In the genomic region with DNA sequence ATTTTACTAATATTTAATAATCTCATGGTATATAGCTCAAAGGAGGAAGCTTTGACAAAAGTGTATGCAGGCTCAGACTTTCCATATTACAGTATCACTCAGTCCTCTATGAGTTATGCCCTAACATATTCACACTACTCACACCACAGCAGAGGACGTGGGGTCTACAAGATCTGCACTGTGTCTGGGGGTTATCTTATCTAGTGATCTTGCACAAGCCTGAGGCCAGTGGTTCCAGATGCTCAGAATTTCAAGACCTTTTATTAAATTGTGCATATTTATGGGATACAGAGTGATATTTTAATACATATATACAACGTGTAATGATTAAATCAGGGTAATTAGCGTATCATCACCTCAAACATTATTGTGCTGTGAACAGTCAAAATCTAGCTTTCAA, we compare ENCODE assay signal across 28 cellular contexts.
"Had no signal": no experiment of that assay in that cellular context is flagged by ENCODE, and none has a peak within 500 bp of the region (broad histone marks: within the 10 kb centered on the region; RNA-seq: fewer than 3 reads in every experiment).

No MANE protein-coding gene starts in this region.

- H3K4me1 Mint-ChIP-seq: stimulated activated effector memory CD8-positive, alpha-beta T cell treated with anti-CD3 and anti-CD28 coated beads, Interleukin-12 subunit alpha, Interleukin-12 subunit beta, amount 100 ng/mL, for 72 hours; stimulated activated memory B cell treated with anti-CD40 and anti-IgM and Interleukin-4, amounts not matched to agents 10 μg/mL and 1 μg/mL and 100 μg/mL, for 72 hours; stimulated activated naive B cell treated with anti-CD40 and anti-IgM and Interleukin-4, amounts not matched to agents 10 μg/mL and 1 μg/mL and 100 μg/mL, for 72 hours; stimulated activated naive CD8-positive, alpha-beta T cell treated with anti-CD3 and anti-CD28 coated beads, Interleukin-15, amount 100 ng/mL, for 72 hours had no signal

- H3K4me3 ChIP-seq: stomach, suprapubic skin, testis, thoracic aorta, thyroid gland, tibial artery, tibial nerve, transverse colon, upper lobe of left lung, upper lobe of right lung, uterus, vagina had no signal

- H3K9me3 Mint-ChIP-seq: stimulated activated naive CD8-positive, alpha-beta T cell treated with anti-CD3 and anti-CD28 coated beads, Interleukin-15, amount 100 ng/mL, for 72 hours; type B pancreatic cell had no signal

- H3K27me3 Mint-ChIP-seq: stimulated activated memory B cell treated with anti-CD40 and anti-IgM and Interleukin-4, amounts not matched to agents 10 μg/mL and 1 μg/mL and 100 μg/mL, for 72 hours; stimulated activated naive B cell treated with anti-CD40 and anti-IgM and Interleukin-4, amounts not matched to agents 10 μg/mL and 1 μg/mL and 100 μg/mL, for 72 hours; stimulated activated naive CD8-positive, alpha-beta T cell treated with anti-CD3 and anti-CD28 coated beads, Interleukin-15, amount 100 ng/mL, for 72 hours; stimulated activated naive CD8-positive, alpha-beta T cell treated with anti-CD3 and anti-CD28 coated beads, Interleukin-15, Interleukin-2, amounts not matched to agents 100 ng/mL and 50 ng/mL, for 24 hours had no signal

- H3K4me3 Mint-ChIP-seq: stimulated activated effector memory CD8-positive, alpha-beta T cell treated with anti-CD3 and anti-CD28 coated beads, Interleukin-12 subunit alpha, Interleukin-12 subunit beta, amount 100 ng/mL, for 72 hours; stimulated activated memory B cell treated with anti-CD40 and anti-IgM and Interleukin-4, amounts not matched to agents 10 μg/mL and 1 μg/mL and 100 μg/mL, for 72 hours; stimulated activated naive B cell treated with anti-CD40 and anti-IgM and Interleukin-4, amounts not matched to agents 10 μg/mL and 1 μg/mL and 100 μg/mL, for 72 hours; stimulated activated naive CD8-positive, alpha-beta T cell treated with anti-CD3 and anti-CD28 coated beads, Interleukin-15, amount 100 ng/mL, for 72 hours; stimulated activated naive CD8-positive, alpha-beta T cell treated with anti-CD3 and anti-CD28 coated beads, Interleukin-15, Interleukin-2, amounts not matched to agents 100 ng/mL and 50 ng/mL, for 24 hours; type B pancreatic cell had no signal

- H3K36me3 ChIP-seq: stomach, suprapubic skin, thoracic aorta, thyroid gland, tibial artery, tibial nerve, transverse colon, upper lobe of left lung, upper lobe of right lung, uterus, vagina had no signal

- H3K27ac ChIP-seq: stomach, suprapubic skin, testis, thoracic aorta, thyroid gland, tibial artery, tibial nerve, transverse colon, upper lobe of left lung, upper lobe of right lung, uterus, vagina had no signal

- ATAC-seq: stimulated activated effector memory CD8-positive, alpha-beta T cell treated with anti-CD3 and anti-CD28 coated beads, Interleukin-12 subunit alpha, Interleukin-12 subunit beta, amount 100 ng/mL, for 72 hours; stimulated activated memory B cell treated with anti-CD40 and anti-IgM and Interleukin-4, amounts not matched to agents 10 μg/mL and 1 μg/mL and 100 μg/mL, for 72 hours; stimulated activated naive B cell treated with anti-CD40 and anti-IgM and Interleukin-4, amounts not matched to agents 10 μg/mL and 1 μg/mL and 100 μg/mL, for 72 hours; stimulated activated naive CD8-positive, alpha-beta T cell treated with anti-CD3 and anti-CD28 coated beads, Interleukin-15, amount 100 ng/mL, for 72 hours; stimulated activated naive CD8-positive, alpha-beta T cell treated with anti-CD3 and anti-CD28 coated beads, Interleukin-15, Interleukin-2, amounts not matched to agents 100 U/mL and 50 U/mL, for 24 hours; upper lobe of right lung had no signal

- DNase-seq: stimulated activated CD4-positive, alpha-beta T cell treated with anti-CD3 and anti-CD28 coated beads, Interleukin-2, amount 100 ng/mL, for 48 hours; stimulated activated CD4-positive, alpha-beta T cell treated with anti-CD3 and anti-CD28 coated beads, Interleukin-4, amount 100 ng/mL, for 1 hour; stimulated activated CD4-positive, alpha-beta T cell treated with anti-CD3 and anti-CD28 coated beads, Interleukin-4, amount 100 ng/mL, for 24 hours; stimulated activated CD4-positive, alpha-beta T cell treated with anti-CD3 and anti-CD28 coated beads, Interleukin-4, amount 100 ng/mL, for 4 hours; stimulated activated CD8-positive, alpha-beta memory T cell treated with anti-CD3 and anti-CD28 coated beads, Interleukin-4, amount 100 ng/mL, for 48 hours; stimulated activated naive B cell treated with anti-CD40 and anti-IgM and Interleukin-4, amounts not matched to agents 10 μg/mL and 1 μg/mL and 100 μg/mL, for 72 hours; stimulated activated naive CD4-positive, alpha-beta T cell; stimulated activated naive CD4-positive, alpha-beta T cell treated with Interleukin-2 at 50 U/mL for 16 hours; stimulated activated naive CD8-positive, alpha-beta T cell treated with anti-CD3 and anti-CD28 coated beads, Interleukin-15, amount 100 ng/mL, for 72 hours; stimulated activated naive CD8-positive, alpha-beta T cell treated with anti-CD3 and anti-CD28 coated beads, Interleukin-15, Interleukin-2, amounts not matched to agents 100 U/mL and 50 U/mL, for 24 hours; stomach; substantia nigra; testis; thyroid gland; tibial artery; transverse colon; trophoblast cell; upper lobe of left lung; upper lobe of right lung; uterus had no signal

- H3K9me3 ChIP-seq: stomach, suprapubic skin, testis, thoracic aorta, thyroid gland, tibial artery, tibial nerve, transverse colon, upper lobe of left lung, upper lobe of right lung, uterus, vagina had no signal

- H3K36me3 Mint-ChIP-seq: stimulated activated effector memory CD8-positive, alpha-beta T cell treated with anti-CD3 and anti-CD28 coated beads, Interleukin-12 subunit alpha, Interleukin-12 subunit beta, amount 100 ng/mL, for 72 hours; stimulated activated memory B cell treated with anti-CD40 and anti-IgM and Interleukin-4, amounts not matched to agents 10 μg/mL and 1 μg/mL and 100 μg/mL, for 72 hours; stimulated activated naive B cell treated with anti-CD40 and anti-IgM and Interleukin-4, amounts not matched to agents 10 μg/mL and 1 μg/mL and 100 μg/mL, for 72 hours; type B pancreatic cell had no signal

- H3K27ac Mint-ChIP-seq: stimulated activated effector memory CD8-positive, alpha-beta T cell treated with anti-CD3 and anti-CD28 coated beads, Interleukin-12 subunit alpha, Interleukin-12 subunit beta, amount 100 ng/mL, for 72 hours; stimulated activated memory B cell treated with anti-CD40 and anti-IgM and Interleukin-4, amounts not matched to agents 10 μg/mL and 1 μg/mL and 100 μg/mL, for 72 hours; stimulated activated naive B cell treated with anti-CD40 and anti-IgM and Interleukin-4, amounts not matched to agents 10 μg/mL and 1 μg/mL and 100 μg/mL, for 72 hours; stimulated activated naive CD8-positive, alpha-beta T cell treated with anti-CD3 and anti-CD28 coated beads, Interleukin-15, amount 100 ng/mL, for 72 hours; stimulated activated naive CD8-positive, alpha-beta T cell treated with anti-CD3 and anti-CD28 coated beads, Interleukin-15, Interleukin-2, amounts not matched to agents 100 ng/mL and 50 ng/mL, for 24 hours; type B pancreatic cell had no signal

- H3K27me3 ChIP-seq: stomach, suprapubic skin, testis, thyroid gland, tibial artery, tibial nerve, transverse colon, upper lobe of left lung, upper lobe of right lung, uterus, vagina had no signal

- H3K4me1 ChIP-seq: stomach, suprapubic skin, testis, thyroid gland, tibial artery, tibial nerve, transverse colon, upper lobe of left lung, upper lobe of right lung, uterus, vagina had no signal
